7 cellular contexts compared by ENCODE assay signal in the genomic region with DNA sequence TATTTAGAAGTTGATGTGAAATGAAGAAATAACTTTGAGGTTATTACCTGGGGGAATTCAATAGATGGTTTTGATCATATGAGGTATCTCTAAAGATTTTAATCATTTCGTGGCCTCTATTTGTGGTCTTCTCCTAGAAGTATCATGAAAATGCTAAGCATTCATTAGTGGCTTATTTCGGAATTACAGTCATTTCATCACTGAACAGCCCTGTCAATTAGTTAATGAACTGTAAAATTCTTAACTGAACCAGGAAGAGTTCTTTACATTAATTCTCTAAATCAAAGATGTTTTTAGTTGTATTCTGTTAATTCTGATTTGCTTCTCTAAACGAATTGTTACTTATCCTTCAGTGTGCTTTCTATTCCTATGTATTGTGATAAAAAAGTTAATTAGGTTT.
"Had no signal": no experiment of that assay in that cellular context is flagged by ENCODE, and none has a peak within 500 bp of the region (broad histone marks: within the 10 kb centered on the region; RNA-seq: fewer than 3 reads in every experiment).

No MANE protein-coding gene starts in this region.

- DNase-seq: GDM1, GF-D8 had no signal

- FAIRE-seq: G401.6, GM12891, GM12892, GM18507, GM19239 had no signal
